In the genomic region with DNA sequence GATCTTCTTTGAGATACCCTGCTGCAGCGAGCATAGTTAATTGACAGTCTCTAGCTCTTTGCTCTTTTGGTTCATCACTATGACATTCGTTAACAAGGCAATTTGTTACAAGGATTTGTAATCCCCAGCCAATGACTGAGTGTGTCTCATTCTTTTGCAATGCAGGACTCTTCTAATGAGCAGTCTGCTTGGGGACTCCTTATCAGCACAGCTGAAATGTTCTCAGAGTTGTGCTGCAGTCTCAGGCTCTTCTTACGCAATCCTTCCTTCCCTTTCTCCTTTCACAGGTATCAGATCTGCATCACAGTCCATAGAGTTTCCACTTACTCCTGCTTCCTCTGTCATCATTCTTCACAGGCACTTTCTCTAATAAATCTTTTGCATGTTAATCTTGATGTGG, we compare ENCODE assay signal across 19 cellular contexts.
DNase-seq lines count a peak whose midpoint lies in the region; ATAC-seq and TF ChIP-seq lines count a peak whose summit lies in the region.
"Had no signal": no experiment of that assay in that cellular context is flagged by ENCODE, and none has a peak within 500 bp of the region (broad histone marks: within the 10 kb centered on the region; RNA-seq: fewer than 3 reads in every experiment).

No MANE protein-coding gene starts in this region.

- H3K4me1 Mint-ChIP-seq in osteocyte (ENCODE audit: unreplicated experiment): peaks cover 48% of the 10 kb centered on the region
- peaks cover 31% of the 10 kb centered on the region for H3K4me1 Mint-ChIP-seq in chondrocyte (ENCODE audit: low read depth)
- H3K4me1 Mint-ChIP-seq: CD4-positive, CD25-positive, alpha-beta regulatory T cell had no signal

- H3K9me3 ChIP-seq in cardiac muscle cell (ENCODE audit: low read depth) (no peaks in the 10 kb centered on the region), heart right ventricle (peaks cover 0 to 19% (median 3%) of the 10 kb centered on the region in 11 donors)

- H3K27me3 ChIP-seq in cardiac muscle cell (no peaks in the 10 kb centered on the region), heart right ventricle (no peaks in the 10 kb centered on the region)

- no peak for ATAC-seq in heart right ventricle
- ATAC-seq: Panc1, Right ventricle myocardium inferior had no signal

- H3K27me3 Mint-ChIP-seq in osteocyte (ENCODE audit: unreplicated experiment) (no peaks in the 10 kb centered on the region), chondrocyte (ENCODE audit: low read depth) (peaks cover 3% of the 10 kb centered on the region)
- H3K27me3 Mint-ChIP-seq: CD4-positive, CD25-positive, alpha-beta regulatory T cell had no signal

- H3K4me3 Mint-ChIP-seq in osteocyte (ENCODE audit: unreplicated experiment): no peak overlapping the region
- no peak overlapping the region for H3K4me3 Mint-ChIP-seq in chondrocyte (ENCODE audit: unreplicated experiment)
- H3K4me3 Mint-ChIP-seq: CD4-positive, CD25-positive, alpha-beta regulatory T cell had no signal

- peak; percentile 10 to 32 for DNase-seq in cardiac muscle cell (ENCODE audit: low read depth in 1 of 2, low spot score in 1 of 2)
- no peak for DNase-seq in heart right ventricle
- peak; percentile 14 for DNase-seq in NCI-H69 (lab: John Stamatoyannopoulos, UW)
- DNase-seq in choroid plexus epithelial cell (ENCODE audit: low read depth): peak; percentile 16
- DNase-seq in osteocyte (ENCODE audit: extremely low spot score, unreplicated experiment): no peak
- no peak for DNase-seq in posterior cingulate gyrus
- no peak for DNase-seq in activated gamma-delta T cell (lab: John Stamatoyannopoulos, UW)
- no peak for DNase-seq in chondrocyte (ENCODE audit: low spot score)
- DNase-seq: CD4-positive, CD25-positive, alpha-beta regulatory T cell; DMS53; HCEC 1CT; MM.1S; NCI-H1436 treated with DMSO at 0.1 percent for 48 hours; NCI-H2081; NCI-H2227 treated with DMSO at 0.1 percent for 48 hours; NCI-H524 treated with DMSO at 0.1 percent for 48 hours had no signal

- intact Hi-C loops in heart right ventricle (cut with DNase I): no loop called here
- intact Hi-C loops in posterior cingulate gyrus (cut with DNase I): no loop called here

- H3K36me3 ChIP-seq in cardiac muscle cell (no peaks in the 10 kb centered on the region), heart right ventricle (no peaks in the 10 kb centered on the region)

- no peak for TF ChIP-seq CTCF in cardiac muscle cell (IDR thresholded peaks at IDR 0.05; ENCODE audit: low read depth, low read length)
- TF ChIP-seq CTCF in heart right ventricle (IDR thresholded peaks at IDR 0.05): no peak
- no peak for TF ChIP-seq CTCF in choroid plexus epithelial cell (conservative IDR thresholded peaks at IDR 0.05; ENCODE audit: low read depth, low read length)
- no peak for TF ChIP-seq CTCF in osteocyte (IDR thresholded peaks at IDR 0.05)
- no peak for TF ChIP-seq CTCF in chondrocyte (IDR thresholded peaks at IDR 0.05)

- H3K4me3 ChIP-seq in cardiac muscle cell: no peak overlapping the region
- no peak overlapping the region for H3K4me3 ChIP-seq in heart right ventricle
- no peak overlapping the region for H3K4me3 ChIP-seq in choroid plexus epithelial cell (ENCODE audit: low read depth, low read length)

- H3K36me3 Mint-ChIP-seq in osteocyte (ENCODE audit: unreplicated experiment): no peaks in the 10 kb centered on the region
- no peaks in the 10 kb centered on the region for H3K36me3 Mint-ChIP-seq in chondrocyte (ENCODE audit: low read depth)
- H3K36me3 Mint-ChIP-seq: CD4-positive, CD25-positive, alpha-beta regulatory T cell had no signal

- 86 to 93% methylated on average over 3 of the region's 3 CpGs for WGBS in heart right ventricle, 2 donors

- H3K9me3 Mint-ChIP-seq in osteocyte (ENCODE audit: unreplicated experiment) (peaks cover 4% of the 10 kb centered on the region), chondrocyte (ENCODE audit: low read depth) (peaks cover 4% of the 10 kb centered on the region)

- H3K27ac Mint-ChIP-seq in osteocyte (ENCODE audit: unreplicated experiment): peak overlapping the region; percentile 13
- H3K27ac Mint-ChIP-seq in chondrocyte (ENCODE audit: unreplicated experiment): no peak overlapping the region
- H3K27ac Mint-ChIP-seq: CD4-positive, CD25-positive, alpha-beta regulatory T cell had no signal

- H3K27ac ChIP-seq in cardiac muscle cell (no peak overlapping the region), heart right ventricle (no peak overlapping the region)
- H3K27ac ChIP-seq: KMS-11 had no signal

- H3K4me1 ChIP-seq in cardiac muscle cell (ENCODE audit: low read depth) (no peaks in the 10 kb centered on the region), heart right ventricle (no peaks in the 10 kb centered on the region)

Comparison
In these comparisons a context has a peak if more than half of its experiments do, and no peak if none do; other contexts are left out.
1. DNase-seq: peak in cardiac muscle cell (2 of 2), NCI-H69 (single experiment) and choroid plexus epithelial cell (single experiment); none in heart right ventricle (0 of 2), osteocyte (single experiment), posterior cingulate gyrus (0 of 10), activated gamma-delta T cell (single experiment) and chondrocyte (single experiment).